In genomic region chr13:50410921-50411712, GRCh38 we compare ENCODE assay signal across 12 cellular contexts.
DNase-seq lines count a peak whose midpoint lies in the region; ATAC-seq, FAIRE-seq and TF ChIP-seq lines count a peak whose summit lies in the region.
"Had no signal": no experiment of that assay in that cellular context is flagged by ENCODE, and none has a peak within 500 bp of the region (broad histone marks: within the 10 kb centered on the region; RNA-seq: fewer than 3 reads in every experiment).

No MANE protein-coding gene starts in this region.

- TF ChIP-seq CTCF in A673 (conservative IDR thresholded peaks at IDR 0.05; ENCODE audit: low read depth, low read length) (no peak), ascending aorta (IDR thresholded peaks at IDR 0.05) (no peak), kidney (IDR thresholded peaks at IDR 0.05; ENCODE audit: borderline replicate concordance, extremely low read depth, insufficient read depth) (no peak)

- intact Hi-C loops in A673 (cut with micrococcal nuclease; ENCODE audit: unreplicated experiment) = no loop called here
- intact Hi-C loops in ascending aorta (cut with DNase I) = loop anchor here (5.0 kb wide), 2 partner anchors 54 to 414 kb away; partner anchors contain the start of gene TRIM13
- intact Hi-C loops in kidney (cut with DNase I) = no loop called here

- DNase-seq in A673 (ENCODE audit: low spot score) (peak; percentile 31), HPDE6-E6E7 (ENCODE audit: extremely low spot score) (peak; percentile 35), ascending aorta (ENCODE audit: low spot score in 2 of 2) (peak in 1 of 2 donors; percentile 69), kidney (peak; percentile 82), NCI-H2107 (lab: John Stamatoyannopoulos, UW) (no peak), G401 (ENCODE audit: low spot score) (no peak), NCI-H2081 (lab: John Stamatoyannopoulos, UW) (no peak)
- DNase-seq: activated B cell treated with CpG ODN at 0.5 μM for 24 hours; effector memory CD4-positive, alpha-beta T cell; NCI-H1105 treated with DMSO at 0.1 percent for 48 hours had no signal

- H3K4me3 ChIP-seq in A673 (ENCODE audit: low read depth, low read length, poor library complexity, severe bottlenecking) (no peak overlapping the region), ascending aorta (no peak overlapping the region), kidney (ENCODE audit: low read length in 2 of 2) (no peak overlapping the region)
- H3K4me3 ChIP-seq: thyroid gland had no signal

- H3K9me3 ChIP-seq in A673 (ENCODE audit: low read depth, low read length, poor library complexity, severe bottlenecking) (no peaks in the 10 kb centered on the region), ascending aorta (no peaks in the 10 kb centered on the region), kidney (ENCODE audit: control insufficient read depth in 1 of 2, low read length in 2 of 2) (no peaks in the 10 kb centered on the region)
- H3K9me3 ChIP-seq: thyroid gland had no signal

- no peak for FAIRE-seq in kidney (lab: Jason Lieb, UNC)

- POLR2A ChIA-PET in A673 (lab: Charles Lee; ENCODE audit: low non-redundant PET) = no interaction called here

- H3K27ac ChIP-seq in A673 (ENCODE audit: low read depth, low read length, poor library complexity, severe bottlenecking) = no peak overlapping the region
- peak overlapping the region; percentile 61 to 65 for H3K27ac ChIP-seq in ascending aorta
- H3K27ac ChIP-seq in kidney (ENCODE audit: low read depth in 2 of 2, low read length in 2 of 2) = no peak overlapping the region

- H3K4me1 ChIP-seq in A673 (ENCODE audit: insufficient read depth, low read length, poor library complexity, severe bottlenecking) = no peaks in the 10 kb centered on the region
- H3K4me1 ChIP-seq in ascending aorta = peaks cover 14 to 22% of the 10 kb centered on the region in 2 donors
- H3K4me1 ChIP-seq in kidney (ENCODE audit: control insufficient read depth in 1 of 2, insufficient read depth in 1 of 2, low read depth in 1 of 2, low read length in 2 of 2) = no peaks in the 10 kb centered on the region

- H3K27me3 ChIP-seq in A673 (replicated peaks; ENCODE audit: insufficient read depth, low read depth, low read length, poor library complexity) (no peaks in the 10 kb centered on the region), ascending aorta (no peaks in the 10 kb centered on the region)
- H3K27me3 ChIP-seq: thyroid gland had no signal

- ATAC-seq in HG03135 (IDR thresholded peaks at IDR 0.05; ENCODE audit: unreplicated experiment) = no peak

- H3K36me3 ChIP-seq in A673 (ENCODE audit: insufficient read depth, low read length, poor library complexity, severe bottlenecking) (no peaks in the 10 kb centered on the region), ascending aorta (no peaks in the 10 kb centered on the region), kidney (ENCODE audit: control insufficient read depth in 1 of 2, insufficient read depth in 2 of 2, low read length in 2 of 2) (no peaks in the 10 kb centered on the region)
- H3K36me3 ChIP-seq: thyroid gland had no signal

- in situ Hi-C loops in G401 (cut with HindIII; ENCODE audit: low sequenced_read_pairs) = no loop called here

- no peak overlapping the region for H3K9ac ChIP-seq in kidney (ENCODE audit: low read length in 2 of 2)

- no TSS peak for BruUV-seq in A673 (replicated peaks; lab: Mats Ljungman, UMichigan)

- CTCF ChIA-PET in A673 (lab: Charles Lee) = no interaction called here

Comparison
In these comparisons a context has a peak if more than half of its experiments do, and no peak if none do; other contexts are left out.
1. DNase-seq: peak in A673 (single experiment), HPDE6-E6E7 (single experiment) and kidney (single experiment); none in NCI-H2107 (single experiment), G401 (single experiment) and NCI-H2081 (0 of 2).
2. H3K27ac ChIP-seq: peak in ascending aorta (2 of 2); none in A673 (single experiment) and kidney (0 of 2).